ENCODE assay signal across 8 cellular contexts in the genomic region with DNA sequence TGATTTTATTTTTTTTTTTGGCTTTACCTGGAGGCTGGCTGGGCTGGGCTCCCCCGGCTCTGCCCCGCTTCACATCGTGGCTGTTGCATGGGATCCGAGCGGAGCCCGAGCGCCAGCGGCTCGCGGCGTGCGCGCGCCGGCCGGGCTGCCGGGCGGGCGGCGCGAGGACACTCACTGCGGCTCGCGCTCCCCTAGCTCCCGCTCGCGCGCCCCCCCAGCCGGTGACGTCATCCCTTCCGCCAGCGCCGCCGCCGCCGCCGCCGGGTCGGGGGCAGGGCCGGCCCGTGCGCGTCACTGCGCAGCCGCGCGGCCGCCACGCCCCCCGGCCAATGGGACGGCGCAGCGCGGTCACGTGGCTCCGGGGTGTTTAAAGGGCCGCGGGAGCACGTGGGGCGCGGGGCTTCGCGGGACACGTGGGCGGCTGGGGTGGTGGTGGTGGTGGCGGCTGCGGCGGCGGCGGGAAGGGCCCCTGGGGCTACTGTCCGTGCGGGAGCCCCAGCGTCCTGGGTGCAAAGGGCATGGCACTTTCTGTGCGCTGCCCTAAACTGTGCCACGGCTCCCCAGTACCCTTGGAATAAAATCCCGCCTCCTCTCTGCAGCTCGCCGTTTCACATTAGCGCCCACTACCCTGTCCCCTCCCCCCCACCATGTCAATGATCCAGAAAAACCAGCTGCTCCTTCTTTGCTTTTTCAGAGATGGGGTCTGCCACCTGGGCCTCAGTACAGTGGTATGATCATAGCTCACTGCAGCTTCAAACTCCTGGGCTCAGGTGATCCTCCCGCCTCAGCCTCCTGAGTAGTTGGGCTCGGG. TPM values are rescaled to one million over a fixed set of nuclear protein-coding genes. Genes with fewer than 3 reads are reported as not detected.
DNase-seq lines count a peak whose midpoint lies in the region; ATAC-seq and TF ChIP-seq lines count a peak whose summit lies in the region.

A gene (minus strand): TSS at position 176 of the 811 bp plus-strand sequence. CDS start 54,672 bp downstream, outside the sequence.

- TF ChIP-seq RAD21 in SK-N-SH (IDR thresholded peaks at IDR 0.05; ENCODE audit: low read length), result no peak

- peak within 1 kb of the TSS; percentile 98 for H3K4me2 ChIP-seq in SK-N-SH
- H3K4me2 ChIP-seq in parathyroid adenoma (ENCODE audit: low read length), result peak within 1 kb of the TSS; percentile 81

- H3K36me3 ChIP-seq in SK-N-SH (replicated peaks in 1 of 2; ENCODE audit: control insufficient read depth in 1 of 2, insufficient read depth in 2 of 2, low read length in 1 of 2) (no peaks in the 10 kb centered on the region), parathyroid adenoma (ENCODE audit: control insufficient read depth, insufficient read depth, low read length) (no peaks in the 10 kb centered on the region)

- H2AFZ ChIP-seq in SK-N-SH (ENCODE audit: low read depth) (peak within 1 kb of the TSS; percentile 93), parathyroid adenoma (peak within 1 kb of the TSS; percentile 64)

- H4K20me1 ChIP-seq in SK-N-SH (ENCODE audit: insufficient read depth), result peaks cover 13% of the 10 kb centered on the region; the same call in 1 of the 2 replicates

- H3K4me3 Mint-ChIP-seq in IgD-negative memory B cell, result peak within 1 kb of the TSS; percentile 71 to 89 (median 81)

- H3K4me3 ChIP-seq in SK-N-SH (ENCODE audit: low read depth in 2 of 2, low read length in 1 of 2), result peak within 1 kb of the TSS; percentile 83 to 88
- peak within 1 kb of the TSS; percentile 39 for H3K4me3 ChIP-seq in parathyroid adenoma (ENCODE audit: low read depth, low read length)

- peak; percentile 92 for ATAC-seq in Right ventricle myocardium superior (ENCODE audit: poor library complexity)

- POLR2A ChIA-PET in SK-N-SH (lab: Yijun Ruan, JAX), result interaction anchor here (0.7 to 2.4 kb wide), 5 partner anchors 32 to 1748 kb away, joined by 3 to 15 read pairs (median 3); no protein-coding TSS in a partner anchor

- CTCF ChIA-PET in SK-N-SH (lab: Yijun Ruan, JAX), result interaction anchor here (0.8 to 2.1 kb wide), 9 partner anchors 10 to 301 kb away, joined by 3 to 5 read pairs (median 3); no protein-coding TSS in a partner anchor

- intact Hi-C loops in Right ventricle myocardium superior (cut with DNase I), result no loop called here

- H3K9ac ChIP-seq in SK-N-SH (peak within 1 kb of the TSS; percentile 76; the same call in 1 of the 2 replicates), parathyroid adenoma (no peak within 1 kb of the TSS)

- no peaks in the 10 kb centered on the region for H3F3A ChIP-seq in SK-N-SH (replicated peaks; ENCODE audit: insufficient read depth)

- H3K4me1 Mint-ChIP-seq in IgD-negative memory B cell, result peaks cover 4 to 11% (median 11%) of the 10 kb centered on the region in 3 donors

- peak within 1 kb of the TSS in 1 of 3 donors; percentile 51 for H3K27ac Mint-ChIP-seq in IgD-negative memory B cell

- H3K27ac ChIP-seq in SK-N-SH (ENCODE audit: low read depth in 2 of 2, low read length in 1 of 2) (peak within 1 kb of the TSS; percentile 70 to 89), parathyroid adenoma (no peak within 1 kb of the TSS), temporal lobe (ENCODE audit: low read depth, low read length) (no peak within 1 kb of the TSS)

- no peaks in the 10 kb centered on the region for H3K36me3 Mint-ChIP-seq in IgD-negative memory B cell

- H3K9me2 ChIP-seq in SK-N-SH, result no peaks in the 10 kb centered on the region

- WGBS in SK-N-SH (ENCODE audit: low lambda C conversion rate), result 8% methylated on average over 28 of the region's 81 CpGs

- peak; percentile 43 for DNase-seq in DMS79 (lab: John Stamatoyannopoulos, UW)
- DNase-seq in SK-N-SH, result peak; percentile 99
- peak; percentile 52 for DNase-seq in activated naive CD8-positive, alpha-beta T cell treated with anti-CD3 and anti-CD28 coated beads, Interleukin-2, amount 50 U/mL, for 16 hours (ENCODE audit: low read depth, low spot score)
- peak; percentile 87 for DNase-seq in Right ventricle myocardium superior
- no peak for DNase-seq in 8988T

- no peak for TF ChIP-seq EP300 in SK-N-SH (IDR thresholded peaks at IDR 0.05; ENCODE audit: borderline replicate concordance in 1 of 2, low read depth in 1 of 2, low read length in 1 of 2)

- TF ChIP-seq CTCF in SK-N-SH (IDR thresholded peaks at IDR 0.05) (no peak), parathyroid adenoma (IDR thresholded peaks at IDR 0.05) (no peak)

- peaks cover 0 to 1% (median 0%) of the 10 kb centered on the region in 3 donors for H3K9me3 Mint-ChIP-seq in IgD-negative memory B cell

- H3K79me2 ChIP-seq in SK-N-SH (ENCODE audit: insufficient read depth) (peaks cover 8% of the 10 kb centered on the region; the same call in 1 of the 2 replicates), parathyroid adenoma (no peaks in the 10 kb centered on the region)

- H3K27me3 ChIP-seq in SK-N-SH (ENCODE audit: insufficient read depth) (no peaks in the 10 kb centered on the region), parathyroid adenoma (ENCODE audit: control insufficient read depth, insufficient read depth, low read length) (no peaks in the 10 kb centered on the region)

- H3K9me3 ChIP-seq in SK-N-SH (no peaks in the 10 kb centered on the region), parathyroid adenoma (ENCODE audit: control insufficient read depth, low read length) (no peaks in the 10 kb centered on the region)

- peaks cover 43% of the 10 kb centered on the region for H3K27me3 Mint-ChIP-seq in IgD-negative memory B cell

- H3K4me1 ChIP-seq in SK-N-SH (ENCODE audit: control insufficient read depth in 1 of 2, insufficient read depth in 2 of 2, low read depth in 1 of 2, low read length in 1 of 2) (peaks cover 5 to 8% of the 10 kb centered on the region in 2 experiments; a peak in 2 of 4 replicates), parathyroid adenoma (no peaks in the 10 kb centered on the region)

TF ChIP-seq in SK-N-SH, 30 proteins besides CTCF, POLR2A, EP300 and RAD21 (continues in another document):
- no peak for TF ChIP-seq JUND (IDR thresholded peaks at IDR 0.05)
- TF ChIP-seq, protein P1, sequence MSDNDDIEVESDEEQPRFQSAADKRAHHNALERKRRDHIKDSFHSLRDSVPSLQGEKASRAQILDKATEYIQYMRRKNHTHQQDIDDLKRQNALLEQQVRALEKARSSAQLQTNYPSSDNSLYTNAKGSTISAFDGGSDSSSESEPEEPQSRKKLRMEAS (IDR thresholded peaks at IDR 0.05; ENCODE audit: low read depth), result peak; percentile 100
- no peak for TF ChIP-seq YY1 (IDR thresholded peaks at IDR 0.05; ENCODE audit: low read depth)
- no peak for TF ChIP-seq POLR2AphosphoS5 (IDR thresholded peaks at IDR 0.05; ENCODE audit: low read depth, low read length)
- TF ChIP-seq EZH2phosphoT487 (IDR thresholded peaks at IDR 0.05; ENCODE audit: borderline replicate concordance, low read depth), result no peak
- TF ChIP-seq, protein P2, sequence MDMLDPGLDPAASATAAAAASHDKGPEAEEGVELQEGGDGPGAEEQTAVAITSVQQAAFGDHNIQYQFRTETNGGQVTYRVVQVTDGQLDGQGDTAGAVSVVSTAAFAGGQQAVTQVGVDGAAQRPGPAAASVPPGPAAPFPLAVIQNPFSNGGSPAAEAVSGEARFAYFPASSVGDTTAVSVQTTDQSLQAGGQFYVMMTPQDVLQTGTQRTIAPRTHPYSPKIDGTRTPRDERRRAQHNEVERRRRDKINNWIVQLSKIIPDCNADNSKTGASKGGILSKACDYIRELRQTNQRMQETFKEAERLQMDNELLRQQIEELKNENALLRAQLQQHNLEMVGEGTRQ (IDR thresholded peaks at IDR 0.05; ENCODE audit: borderline replicate concordance, low read depth, low read length), result peak; percentile 78
- peak; percentile 77 for TF ChIP-seq NRF1 (IDR thresholded peaks at IDR 0.05; ENCODE audit: low read depth, low read length)
- TF ChIP-seq RCOR1 (IDR thresholded peaks at IDR 0.05; ENCODE audit: low read length), result no peak
- no peak for TF ChIP-seq ELF1 (IDR thresholded peaks at IDR 0.05)
- TF ChIP-seq MXI1 (IDR thresholded peaks at IDR 0.05; ENCODE audit: low read depth, low read length), result peak; percentile 95
- TF ChIP-seq GATA2 (CRISPR knock-in tag; IDR thresholded peaks at IDR 0.05), result no peak
- TF ChIP-seq, protein P3, sequence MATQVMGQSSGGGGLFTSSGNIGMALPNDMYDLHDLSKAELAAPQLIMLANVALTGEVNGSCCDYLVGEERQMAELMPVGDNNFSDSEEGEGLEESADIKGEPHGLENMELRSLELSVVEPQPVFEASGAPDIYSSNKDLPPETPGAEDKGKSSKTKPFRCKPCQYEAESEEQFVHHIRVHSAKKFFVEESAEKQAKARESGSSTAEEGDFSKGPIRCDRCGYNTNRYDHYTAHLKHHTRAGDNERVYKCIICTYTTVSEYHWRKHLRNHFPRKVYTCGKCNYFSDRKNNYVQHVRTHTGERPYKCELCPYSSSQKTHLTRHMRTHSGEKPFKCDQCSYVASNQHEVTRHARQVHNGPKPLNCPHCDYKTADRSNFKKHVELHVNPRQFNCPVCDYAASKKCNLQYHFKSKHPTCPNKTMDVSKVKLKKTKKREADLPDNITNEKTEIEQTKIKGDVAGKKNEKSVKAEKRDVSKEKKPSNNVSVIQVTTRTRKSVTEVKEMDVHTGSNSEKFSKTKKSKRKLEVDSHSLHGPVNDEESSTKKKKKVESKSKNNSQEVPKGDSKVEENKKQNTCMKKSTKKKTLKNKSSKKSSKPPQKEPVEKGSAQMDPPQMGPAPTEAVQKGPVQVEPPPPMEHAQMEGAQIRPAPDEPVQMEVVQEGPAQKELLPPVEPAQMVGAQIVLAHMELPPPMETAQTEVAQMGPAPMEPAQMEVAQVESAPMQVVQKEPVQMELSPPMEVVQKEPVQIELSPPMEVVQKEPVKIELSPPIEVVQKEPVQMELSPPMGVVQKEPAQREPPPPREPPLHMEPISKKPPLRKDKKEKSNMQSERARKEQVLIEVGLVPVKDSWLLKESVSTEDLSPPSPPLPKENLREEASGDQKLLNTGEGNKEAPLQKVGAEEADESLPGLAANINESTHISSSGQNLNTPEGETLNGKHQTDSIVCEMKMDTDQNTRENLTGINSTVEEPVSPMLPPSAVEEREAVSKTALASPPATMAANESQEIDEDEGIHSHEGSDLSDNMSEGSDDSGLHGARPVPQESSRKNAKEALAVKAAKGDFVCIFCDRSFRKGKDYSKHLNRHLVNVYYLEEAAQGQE (IDR thresholded peaks at IDR 0.05; ENCODE audit: low read depth, low read length), result 0 out of 2 replicates have a peak, but pooled peaks have one; percentile 17

RNA-seq across cellular contexts. Expression of the gene that starts here (rescaled TPM):
- polyA plus RNA-seq in IgD-negative memory B cell (0.86 TPM), SK-N-SH (2012; rRNA removed) (57.1 and 91.0 TPM in 2 replicates)
- 27.1 and 43.7 TPM in 2 replicates for polyA plus RNA-seq in SK-N-SH (2012; cell fraction: cytosol; rRNA removed)
- 144 and 167 TPM in 2 replicates for polyA plus RNA-seq in SK-N-SH (2012; cell fraction: nucleus; rRNA removed)
- total RNA-seq in Right ventricle myocardium superior (51.5 TPM), temporal lobe (183 TPM)

Comparison
In these comparisons a context has a peak if more than half of its experiments do, and no peak if none do; other contexts are left out.
1. RNA of the gene that starts here (polyA plus RNA-seq): 27.1 to 167 TPM in SK-N-SH; 0.86 TPM in IgD-negative memory B cell (single experiment); every median in the first group is over 10 times any median in the second.
2. H3K27ac ChIP-seq: peak in SK-N-SH (2 of 2); none in parathyroid adenoma (single experiment) and temporal lobe (single experiment).